In the genomic region with DNA sequence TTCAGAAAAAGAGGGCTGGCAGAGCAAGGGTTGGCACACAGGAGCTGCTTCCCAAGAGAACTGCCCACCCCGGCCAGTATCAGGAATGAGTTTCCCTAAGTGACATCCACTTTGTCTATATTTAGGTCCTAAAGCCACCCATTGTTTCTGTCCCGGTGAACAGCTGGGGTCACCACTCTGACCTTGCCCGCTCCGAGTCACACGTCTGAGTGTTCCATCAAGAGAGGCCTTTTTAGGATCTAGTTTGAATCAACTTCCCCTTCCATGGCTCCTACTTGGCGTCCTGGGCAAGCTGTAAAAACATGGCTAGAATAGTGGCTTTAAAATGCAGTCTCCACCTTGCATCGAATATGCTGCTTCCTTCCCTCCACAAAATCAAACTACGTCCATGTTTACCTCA, we compare ENCODE assay signal across 21 cellular contexts.
DNase-seq lines count a peak whose midpoint lies in the region; ATAC-seq and TF ChIP-seq lines count a peak whose summit lies in the region.
"Had no signal": no experiment of that assay in that cellular context is flagged by ENCODE, and none has a peak within 500 bp of the region (broad histone marks: within the 10 kb centered on the region; RNA-seq: fewer than 3 reads in every experiment).

No MANE protein-coding gene starts in this region.

- H3K4me1 ChIP-seq in DND-41 (ENCODE audit: insufficient read depth, low read length) = peaks cover 27% of the 10 kb centered on the region
- H3K4me1 ChIP-seq: Caco-2 had no signal

- H3K27me3 ChIP-seq in DND-41 (ENCODE audit: insufficient read depth, low read length, poor library complexity) = no peaks in the 10 kb centered on the region
- no peaks in the 10 kb centered on the region for H3K27me3 ChIP-seq in CD4-positive, alpha-beta T cell (ENCODE audit: control insufficient read depth, insufficient read depth, low read length)

- H3K9me3 ChIP-seq in DND-41 (ENCODE audit: insufficient read depth, low read length, severe bottlenecking) = no peaks in the 10 kb centered on the region
- H3K9me3 ChIP-seq in CD4-positive, alpha-beta T cell (ENCODE audit: control insufficient read depth, low read length) = no peaks in the 10 kb centered on the region
- H3K9me3 ChIP-seq: Caco-2 had no signal

- no peak for ATAC-seq in DND-41 (ENCODE audit: insufficient read depth, low read depth)
- ATAC-seq in left ventricle myocardium superior = peak; percentile 69
- no peak for ATAC-seq in CD4-positive, alpha-beta T cell (ENCODE audit: poor library complexity)
- ATAC-seq in HG02623 (IDR thresholded peaks at IDR 0.05; ENCODE audit: unreplicated experiment) = no peak
- ATAC-seq: HCT116, HepG2, K562 had no signal

- H3K36me3 ChIP-seq in DND-41 (ENCODE audit: insufficient read depth, low read length) = no peaks in the 10 kb centered on the region

- POLR2A ChIA-PET in CD4-positive, alpha-beta T cell (lab: Charles Lee) = interaction anchor here (0.9 to 1.2 kb wide), 3 partner anchors 20 to 111 kb away, joined by 3 to 4 read pairs (median 3); no protein-coding TSS in a partner anchor

- H3K79me2 ChIP-seq in DND-41 (ENCODE audit: insufficient read depth, low read length) = peaks cover 91% of the 10 kb centered on the region

- H3K4me3 ChIP-seq in DND-41 (ENCODE audit: low read depth in 1 of 2, low read length in 2 of 2) = no peak overlapping the region
- H3K4me3 ChIP-seq: GM23248, K562 had no signal

- H3K27ac ChIP-seq in DND-41 (ENCODE audit: low read length) = no peak overlapping the region
- H3K27ac ChIP-seq in CD4-positive, alpha-beta T cell (ENCODE audit: low read depth, low read length) = no peak overlapping the region
- H3K27ac ChIP-seq: GM23248 had no signal

- H4K20me1 ChIP-seq in DND-41 (ENCODE audit: insufficient read depth, low read length) = no peaks in the 10 kb centered on the region

- TF ChIP-seq CTCF in DND-41 (IDR thresholded peaks at IDR 0.05; ENCODE audit: borderline replicate concordance, extremely low read depth, low read length, poor library complexity, severe bottlenecking) = no peak
- no peak for TF ChIP-seq CTCF in endothelial cell (IDR thresholded peaks at IDR 0.05; ENCODE audit: unreplicated experiment)
- TF ChIP-seq CTCF in CD4-positive, alpha-beta T cell (IDR thresholded peaks at IDR 0.05) = no peak

- peaks cover 30% of the 10 kb centered on the region for H3K4me1 Mint-ChIP-seq in endothelial cell (ENCODE audit: unreplicated experiment)
- H3K4me1 Mint-ChIP-seq in activated naive CD4-positive, alpha-beta T cell treated with anti-CD3 and anti-CD28 coated beads, Interleukin-2, amount 10 ng/mL, durations not matched to agents 7 days and 5 days = peaks cover 53% of the 10 kb centered on the region
- peaks cover 87% of the 10 kb centered on the region for H3K4me1 Mint-ChIP-seq in CD4-positive, alpha-beta T cell (ENCODE audit: low read depth)

- in situ Hi-C loops in KBM-7 (cut with MboI; ENCODE audit: low pct_unique_long_range_greater_than_20kb, low sequenced_read_pairs) = no loop called here

- intact Hi-C loops in left ventricle myocardium superior (cut with micrococcal nuclease) = no loop called here
- intact Hi-C loops in CD4-positive, alpha-beta T cell (cut with DNase I, micrococcal nuclease) = loop anchor here in 1 of 2 experiments (5.0 kb wide), 1 partner anchor 94 kb away; no protein-coding TSS in a partner anchor

- no peaks in the 10 kb centered on the region for H3K36me3 Mint-ChIP-seq in endothelial cell (ENCODE audit: low read depth, unreplicated experiment)
- H3K36me3 Mint-ChIP-seq in activated naive CD4-positive, alpha-beta T cell treated with anti-CD3 and anti-CD28 coated beads, Interleukin-2, amount 10 ng/mL, durations not matched to agents 7 days and 5 days = peaks cover 62% of the 10 kb centered on the region
- peaks cover 52% of the 10 kb centered on the region for H3K36me3 Mint-ChIP-seq in CD4-positive, alpha-beta T cell (ENCODE audit: low read depth)

- CTCF ChIA-PET in activated naive CD4-positive, alpha-beta T cell treated with anti-CD3 and anti-CD28 coated beads, Interleukin-2, amount 10 ng/mL, durations not matched to agents 7 days and 5 days (lab: Charles Lee) = interaction anchor here (1.6 kb wide), 1 partner anchor 77 kb away, joined by 4 read pairs; no protein-coding TSS in a partner anchor
- CTCF ChIA-PET in CD4-positive, alpha-beta T cell (lab: Charles Lee) = interaction anchor here (0.7 to 1.5 kb wide), 2 partner anchors 8 to 30 kb away, joined by 3 to 4 read pairs; no protein-coding TSS in a partner anchor

- H3K9ac ChIP-seq in DND-41 (ENCODE audit: low read depth, low read length) = no peak overlapping the region
- H3K9ac ChIP-seq: GM23248 had no signal

- peak overlapping the region; percentile 27; the same call in 1 of the 2 replicates for H3K4me2 ChIP-seq in DND-41 (ENCODE audit: insufficient read depth, low read length)

- DNase-seq in DND-41 = no peak
- DNase-seq in KBM-7 = peak; percentile 64
- DNase-seq in endothelial cell (ENCODE audit: low spot score) = no peak
- no peak for DNase-seq in left ventricle myocardium superior
- DNase-seq in activated naive CD4-positive, alpha-beta T cell treated with anti-CD3 and anti-CD28 coated beads, Interleukin-2, amount 10 ng/mL, durations not matched to agents 7 days and 5 days = no peak
- DNase-seq in HCEC 1CT = no peak
- no peak for DNase-seq in CD4-positive, alpha-beta T cell
- DNase-seq: Caco-2; CD4-positive, alpha-beta memory T cell; DMS 273 treated with DMSO at 0.1 percent for 48 hours; DMS79 treated with DMSO at 0.1 percent for 48 hours; GM23248; NCI-H1694; NCI-H2081; NCI-H2171; NCI-H524 treated with DMSO at 0.1 percent for 48 hours; OCI-M1 had no signal

- H3K4me3 Mint-ChIP-seq in endothelial cell (ENCODE audit: unreplicated experiment) = no peak overlapping the region
- no peak overlapping the region for H3K4me3 Mint-ChIP-seq in activated naive CD4-positive, alpha-beta T cell treated with anti-CD3 and anti-CD28 coated beads, Interleukin-2, amount 10 ng/mL, durations not matched to agents 7 days and 5 days
- H3K4me3 Mint-ChIP-seq in CD4-positive, alpha-beta T cell = no peak overlapping the region

- peak overlapping the region; percentile 33 for H3K27ac Mint-ChIP-seq in endothelial cell (ENCODE audit: unreplicated experiment)
- no peak overlapping the region for H3K27ac Mint-ChIP-seq in activated naive CD4-positive, alpha-beta T cell treated with anti-CD3 and anti-CD28 coated beads, Interleukin-2, amount 10 ng/mL, durations not matched to agents 7 days and 5 days
- no peak overlapping the region for H3K27ac Mint-ChIP-seq in CD4-positive, alpha-beta T cell

- no peak overlapping the region for H2AFZ ChIP-seq in DND-41 (ENCODE audit: low read depth, low read length)
- H2AFZ ChIP-seq: GM23248 had no signal

- no peaks in the 10 kb centered on the region for H3K27me3 Mint-ChIP-seq in endothelial cell (ENCODE audit: unreplicated experiment)
- no peaks in the 10 kb centered on the region for H3K27me3 Mint-ChIP-seq in activated naive CD4-positive, alpha-beta T cell treated with anti-CD3 and anti-CD28 coated beads, Interleukin-2, amount 10 ng/mL, durations not matched to agents 7 days and 5 days
- H3K27me3 Mint-ChIP-seq in CD4-positive, alpha-beta T cell = no peaks in the 10 kb centered on the region
- H3K27me3 Mint-ChIP-seq: CD4-positive, alpha-beta memory T cell had no signal

- H3K9me3 Mint-ChIP-seq in endothelial cell (ENCODE audit: unreplicated experiment) = no peaks in the 10 kb centered on the region
- H3K9me3 Mint-ChIP-seq in activated naive CD4-positive, alpha-beta T cell treated with anti-CD3 and anti-CD28 coated beads, Interleukin-2, amount 10 ng/mL, durations not matched to agents 7 days and 5 days = peaks cover 2% of the 10 kb centered on the region
- no peaks in the 10 kb centered on the region for H3K9me3 Mint-ChIP-seq in CD4-positive, alpha-beta T cell
- H3K9me3 Mint-ChIP-seq: CD4-positive, alpha-beta memory T cell had no signal
